In genomic region chr11:119663279-119663678, GRCh38 we compare ENCODE assay signal across 27 cellular contexts.
DNase-seq lines count a peak whose midpoint lies in the region; FAIRE-seq and TF ChIP-seq lines count a peak whose summit lies in the region.
"Had no signal": no experiment of that assay in that cellular context is flagged by ENCODE, and none has a peak within 500 bp of the region (broad histone marks: within the 10 kb centered on the region; RNA-seq: fewer than 3 reads in every experiment).

No MANE protein-coding gene starts in this region.

- H3K9me3 Mint-ChIP-seq in neural crest cell, result no peaks in the 10 kb centered on the region
- H3K9me3 Mint-ChIP-seq: activated naive CD8-positive, alpha-beta T cell treated with anti-CD3 and anti-CD28 coated beads, Interleukin-2, amount 50 U/mL, for 24 hours; T-cell had no signal

- no peaks in the 10 kb centered on the region for H3K9me1 ChIP-seq in endothelial cell of umbilical vein (replicated peaks; ENCODE audit: control insufficient read depth, extremely low read depth, insufficient read depth, low read length)

- no peak for TF ChIP-seq CTCF in PC-9 (conservative IDR thresholded peaks at IDR 0.05)
- no peak for TF ChIP-seq CTCF in endothelial cell of umbilical vein (IDR thresholded peaks at IDR 0.05; ENCODE audit: extremely low read depth in 1 of 2, insufficient read depth in 1 of 2, low read depth in 1 of 2, low read length in 2 of 2)
- no peak for TF ChIP-seq CTCF in neural crest cell (conservative IDR thresholded peaks at IDR 0.05)
- TF ChIP-seq CTCF in D721Med (IDR thresholded peaks at IDR 0.05; ENCODE audit: insufficient read depth, missing control alignments), result no peak
- no peak for TF ChIP-seq CTCF in GM10266 (IDR thresholded peaks at IDR 0.05; ENCODE audit: control insufficient read depth, insufficient read depth, low read depth, missing control alignments)

- H2AFZ ChIP-seq in PC-9 (no peak overlapping the region), endothelial cell of umbilical vein (ENCODE audit: low read depth, low read length) (no peak overlapping the region)

- H3K4me1 ChIP-seq in PC-9 (replicated peaks; ENCODE audit: insufficient read depth) (no peaks in the 10 kb centered on the region), endothelial cell of umbilical vein (ENCODE audit: control insufficient read depth, extremely low read depth, insufficient read depth, low read length) (no peaks in the 10 kb centered on the region)
- H3K4me1 ChIP-seq: gastrocnemius medialis had no signal

- H3K79me2 ChIP-seq in PC-9 (ENCODE audit: low read depth) (no peaks in the 10 kb centered on the region), endothelial cell of umbilical vein (ENCODE audit: control insufficient read depth, insufficient read depth, low read length) (no peaks in the 10 kb centered on the region)

- H4K20me1 ChIP-seq in PC-9 (ENCODE audit: insufficient read depth), result no peaks in the 10 kb centered on the region
- no peaks in the 10 kb centered on the region for H4K20me1 ChIP-seq in endothelial cell of umbilical vein (replicated peaks; ENCODE audit: control insufficient read depth, extremely low read depth, insufficient read depth, low read length)

- H3K9me2 ChIP-seq in PC-9 (ENCODE audit: insufficient read depth), result no peaks in the 10 kb centered on the region

- H3K9ac ChIP-seq in endothelial cell of umbilical vein (replicated peaks; ENCODE audit: extremely low read depth, insufficient read depth, low read length), result no peak overlapping the region

- TF ChIP-seq POLR2A in endothelial cell of umbilical vein (IDR thresholded peaks at IDR 0.05; ENCODE audit: low read depth, low read length), result no peak

- BruUV-seq in PC-9 (replicated peaks; lab: Mats Ljungman, UMichigan), result TSS peak; percentile 20
- BruUV-seq in endothelial cell of umbilical vein (replicated peaks; lab: Mats Ljungman, UMichigan), result TSS peak; percentile 27

- peaks cover 2% of the 10 kb centered on the region for H3K36me3 Mint-ChIP-seq in neural crest cell (ENCODE audit: low read depth)
- H3K36me3 Mint-ChIP-seq: T-cell had no signal

- CTCF ChIA-PET in PC-9 (lab: Charles Lee), result no interaction called here
- CTCF ChIA-PET in endothelial cell of umbilical vein (lab: Charles Lee), result interaction anchor here (4.1 to 11.6 kb wide), 2 partner anchors 65 to 445 kb away, joined by 18 to 128 read pairs; partner anchors contain the start of gene NECTIN1

- 0 out of 2 replicates have a peak, but pooled peaks cover 4% of the 10 kb centered on the region for H3F3A ChIP-seq in PC-9 (ENCODE audit: insufficient read depth, low read depth)

- intact Hi-C loops in PC-9 (cut with micrococcal nuclease; ENCODE audit: unreplicated experiment), result no loop called here
- intact Hi-C loops in endothelial cell of umbilical vein (cut with micrococcal nuclease), result no loop called here

- DNase-seq in C1 segment of cervical spinal cord (lab: John Stamatoyannopoulos, UW) (peak in 11 of 14 donors; percentile 23 to 73 (median 53)), PC-9 (no peak), endothelial cell of umbilical vein (ENCODE audit: low read depth, low spot score) (no peak), neural crest cell (ENCODE audit: low read depth, low spot score) (no peak), D721Med (ENCODE audit: insufficient read length, low spot score) (no peak), GM10266 (ENCODE audit: extremely low spot score) (no peak), SW 1271 (lab: John Stamatoyannopoulos, UW) (no peak)
- DNase-seq in central memory CD4-positive, alpha-beta T cell, result no peak
- DNase-seq: activated CD8-positive, alpha-beta T cell treated with anti-CD3 and anti-CD28 coated beads, Interleukin-2, amount 10 ng/mL, durations not matched to agents 7 days and 5 days; activated effector memory CD4-positive, alpha-beta T cell treated with anti-CD3 and anti-CD28 coated beads, Interleukin-2, amount 50 U/mL, for 16 hours; activated naive CD8-positive, alpha-beta T cell treated with anti-CD3 and anti-CD28 coated beads, Interleukin-2, amount 50 U/mL, for 24 hours; activated T-cell treated with anti-CD3 and anti-CD28 coated beads for 4 hours; brain microvascular endothelial cell; DND-41; esophagus squamous epithelium; gastrocnemius medialis; NCI-H1930; PC-3; SHP77 treated with DMSO at 0.1 percent for 48 hours; spleen; stimulated activated CD4-positive, alpha-beta T cell treated with anti-CD3 and anti-CD28 coated beads, Interleukin-4, amount 100 ng/mL, for 24 hours; stimulated activated naive CD4-positive, alpha-beta T cell; T-cell had no signal

- H3K36me3 ChIP-seq in PC-9 (ENCODE audit: low read depth) (no peaks in the 10 kb centered on the region), endothelial cell of umbilical vein (ENCODE audit: control insufficient read depth in 2 of 2, extremely low read depth in 1 of 2, insufficient read depth in 2 of 2, low read length in 2 of 2) (no peaks in the 10 kb centered on the region)
- H3K36me3 ChIP-seq: brain microvascular endothelial cell, gastrocnemius medialis had no signal

- FAIRE-seq in endothelial cell of umbilical vein (lab: Jason Lieb, UNC) (no peak), D721Med (lab: Jason Lieb, UNC) (no peak)
- FAIRE-seq: colon, H1, HTR-8/SVneo, keratinocyte had no signal

- H3K4me3 ChIP-seq in PC-9 (no peak overlapping the region), endothelial cell of umbilical vein (replicated peaks in 1 of 3; ENCODE audit: insufficient read depth in 1 of 3, low read depth in 1 of 3, low read length in 3 of 3) (no peak overlapping the region)
- H3K4me3 ChIP-seq: esophagus squamous epithelium, gastrocnemius medialis, spleen had no signal

- peaks cover 22% of the 10 kb centered on the region for H3K4me1 Mint-ChIP-seq in neural crest cell
- H3K4me1 Mint-ChIP-seq: activated naive CD8-positive, alpha-beta T cell treated with anti-CD3 and anti-CD28 coated beads, Interleukin-2, amount 50 U/mL, for 24 hours; T-cell had no signal

- no peak overlapping the region for H3K4me3 Mint-ChIP-seq in neural crest cell
- H3K4me3 Mint-ChIP-seq: activated CD8-positive, alpha-beta T cell treated with anti-CD3 and anti-CD28 coated beads, Interleukin-2, amount 10 ng/mL, durations not matched to agents 7 days and 5 days; activated naive CD8-positive, alpha-beta T cell treated with anti-CD3 and anti-CD28 coated beads, Interleukin-2, amount 50 U/mL, for 24 hours; T-cell had no signal

- no peaks in the 10 kb centered on the region for H3K9me3 ChIP-seq in PC-9 (ENCODE audit: insufficient read depth, low read depth)
- no peaks in the 10 kb centered on the region for H3K9me3 ChIP-seq in endothelial cell of umbilical vein (replicated peaks; ENCODE audit: control insufficient read depth, insufficient read depth, low read length)
- H3K9me3 ChIP-seq: esophagus squamous epithelium, gastrocnemius medialis, spleen had no signal

- H3K4me2 ChIP-seq in PC-9 (no peak overlapping the region), endothelial cell of umbilical vein (ENCODE audit: insufficient read depth, low read length) (no peak overlapping the region)

- H3K27me3 ChIP-seq in PC-9 (ENCODE audit: insufficient read depth, low read depth) (no peaks in the 10 kb centered on the region), endothelial cell of umbilical vein (ENCODE audit: control insufficient read depth in 2 of 2, insufficient read depth in 2 of 2, low read length in 2 of 2) (no peaks in the 10 kb centered on the region)
- H3K27me3 ChIP-seq: brain microvascular endothelial cell, esophagus squamous epithelium, gastrocnemius medialis had no signal

- POLR2A ChIA-PET in PC-9 (lab: Charles Lee; ENCODE audit: unreplicated experiment) (no interaction called here), endothelial cell of umbilical vein (lab: Charles Lee) (no interaction called here)

- no peaks in the 10 kb centered on the region for H3K27me3 Mint-ChIP-seq in neural crest cell (ENCODE audit: low read depth)
- H3K27me3 Mint-ChIP-seq: activated naive CD8-positive, alpha-beta T cell treated with anti-CD3 and anti-CD28 coated beads, Interleukin-2, amount 50 U/mL, for 24 hours had no signal

- H3K27ac ChIP-seq in PC-9 (no peak overlapping the region), endothelial cell of umbilical vein (ENCODE audit: insufficient read depth, low read depth, low read length) (no peak overlapping the region)
- H3K27ac ChIP-seq: brain microvascular endothelial cell, esophagus squamous epithelium, gastrocnemius medialis, spleen had no signal

- dilution Hi-C loops in endothelial cell of umbilical vein (cut with MboI; ENCODE audit: extremely low pct_ligation_motif_present, low sequenced_read_pairs), result no loop called here

- peak overlapping the region; percentile 39 for H3K27ac Mint-ChIP-seq in neural crest cell (ENCODE audit: unreplicated experiment)
- H3K27ac Mint-ChIP-seq: activated naive CD8-positive, alpha-beta T cell treated with anti-CD3 and anti-CD28 coated beads, Interleukin-2, amount 50 U/mL, for 24 hours; T-cell had no signal

TF ChIP-seq in endothelial cell of umbilical vein, 7 proteins besides CTCF, POLR2A, EP300 and RAD21:
- TF ChIP-seq EZH2 (IDR thresholded peaks at IDR 0.05; ENCODE audit: borderline replicate concordance, low read depth, low read length, severe bottlenecking) (no peak), POLR2AphosphoS5 (IDR thresholded peaks at IDR 0.05; ENCODE audit: insufficient read depth, low read depth, low read length) (no peak), GATA2 (IDR thresholded peaks at IDR 0.05; ENCODE audit: insufficient read depth, insufficient read length, low read depth, low read length) (no peak), MYC (IDR thresholded peaks at IDR 0.05; ENCODE audit: low read depth, low read length) (no peak), FOS (IDR thresholded peaks at IDR 0.05; ENCODE audit: borderline replicate concordance, insufficient read depth, low read length) (no peak), JUN (IDR thresholded peaks at IDR 0.05; ENCODE audit: borderline replicate concordance, insufficient read depth, insufficient read length, low read depth) (no peak), MAX (IDR thresholded peaks at IDR 0.05; ENCODE audit: insufficient read depth, insufficient read length) (no peak)

Comparison
In these comparisons a context has a peak if more than half of its experiments do, and no peak if none do; other contexts are left out.
1. DNase-seq: peak in C1 segment of cervical spinal cord (11 of 14); none in PC-9 (0 of 2), endothelial cell of umbilical vein (single experiment), neural crest cell (single experiment), central memory CD4-positive, alpha-beta T cell (single experiment), D721Med (single experiment), GM10266 (single experiment) and SW 1271 (0 of 2).